Comparison of ENCODE assay signal across 8 cellular contexts in genomic region chr6:41682056-41682477, GRCh38. TPM values are rescaled to one million over a fixed set of nuclear protein-coding genes. Genes with fewer than 3 reads are reported as not detected.
DNase-seq lines count a peak whose midpoint lies in the region; ATAC-seq and TF ChIP-seq lines count a peak whose summit lies in the region.

No MANE protein-coding gene starts in this region.

- POLR2A ChIA-PET in activated CD4-positive, alpha-beta memory T cell treated with anti-CD3 and anti-CD28 coated beads for 36 hours (lab: Charles Lee): no interaction called here

- ATAC-seq in HG03521 (IDR thresholded peaks at IDR 0.05; ENCODE audit: unreplicated experiment) (peak; percentile 50), HG03025 (IDR thresholded peaks at IDR 0.05; ENCODE audit: low FRiP score, unreplicated experiment) (no peak)

- H3K9me3 Mint-ChIP-seq in activated CD4-positive, alpha-beta memory T cell treated with anti-CD3 and anti-CD28 coated beads for 36 hours: no peaks in the 10 kb centered on the region

- CTCF ChIA-PET in activated CD4-positive, alpha-beta memory T cell treated with anti-CD3 and anti-CD28 coated beads for 36 hours (lab: Charles Lee): interaction anchor here (0.6 to 4.8 kb wide), 10 partner anchors 8 to 314 kb away, joined by 3 to 44 read pairs (median 4); no protein-coding TSS in a partner anchor

- no peaks in the 10 kb centered on the region for H3K27me3 Mint-ChIP-seq in activated CD4-positive, alpha-beta memory T cell treated with anti-CD3 and anti-CD28 coated beads for 36 hours

- DNase-seq in NCI-H82 treated with DMSO at 0.1 percent for 48 hours (lab: John Stamatoyannopoulos, UW; ENCODE audit: unreplicated experiment) (peak; percentile 82), ecto neural progenitor cell (ENCODE audit: low spot score) (peak; percentile 95), lung microvascular endothelial cell (ENCODE audit: low read depth in 2 of 2) (peak; percentile 88 to 91)
- DNase-seq in activated CD4-positive, alpha-beta memory T cell treated with anti-CD3 and anti-CD28 coated beads for 36 hours: peak; percentile 85
- DNase-seq in stimulated activated CD8-positive, alpha-beta memory T cell treated with anti-CD3 and anti-CD28 coated beads, Interleukin-12 subunit alpha, Interleukin-12 subunit beta, amount 100 ng/mL, for 24 hours (ENCODE audit: extremely low read depth): peak; percentile 43

- peaks cover 10% of the 10 kb centered on the region for H3K4me1 Mint-ChIP-seq in activated CD4-positive, alpha-beta memory T cell treated with anti-CD3 and anti-CD28 coated beads for 36 hours (ENCODE audit: low read depth)

- H3K36me3 Mint-ChIP-seq in activated CD4-positive, alpha-beta memory T cell treated with anti-CD3 and anti-CD28 coated beads for 36 hours: no peaks in the 10 kb centered on the region

- TF ChIP-seq CTCF in GM12872 (IDR thresholded peaks at IDR 0.05; ENCODE audit: insufficient read depth, low read depth, low read length): peak; percentile 84

- intact Hi-C loops in activated CD4-positive, alpha-beta memory T cell treated with anti-CD3 and anti-CD28 coated beads for 36 hours (cut with micrococcal nuclease): loop anchor here (1.0 to 5.0 kb wide), 3 partner anchors 255 to 375 kb away; no protein-coding TSS in a partner anchor

- no peak overlapping the region for H3K27ac Mint-ChIP-seq in activated CD4-positive, alpha-beta memory T cell treated with anti-CD3 and anti-CD28 coated beads for 36 hours

- H3K4me3 Mint-ChIP-seq in activated CD4-positive, alpha-beta memory T cell treated with anti-CD3 and anti-CD28 coated beads for 36 hours: peak overlapping the region; percentile 12

RNA-seq across cellular contexts. Expression of gene MDFI, which starts 43.8 kb away (rescaled TPM):
- total RNA-seq in activated CD4-positive, alpha-beta memory T cell treated with anti-CD3 and anti-CD28 coated beads for 36 hours: not detected
- total RNA-seq in lung microvascular endothelial cell: 44.0 and 49.5 TPM in 2 replicates

RNA-seq across cellular contexts. Expression of gene TFEB, which starts 53.3 kb away (rescaled TPM):
- total RNA-seq in activated CD4-positive, alpha-beta memory T cell treated with anti-CD3 and anti-CD28 coated beads for 36 hours: 10 to 100 TPM; 11.7 to 13.4 TPM
- 5.0 and 6.0 TPM in 2 replicates for total RNA-seq in lung microvascular endothelial cell

Comparison
In these comparisons a context has a peak if more than half of its experiments do, and no peak if none do; other contexts are left out.
1. DNase-seq: peak in every context shown above with its lines; median percentile 95 in ecto neural progenitor cell; 90 in lung microvascular endothelial cell; 85 in activated CD4-positive, alpha-beta memory T cell treated with anti-CD3 and anti-CD28 coated beads for 36 hours; 82 in NCI-H82 treated with DMSO at 0.1 percent for 48 hours; 43 in stimulated activated CD8-positive, alpha-beta memory T cell treated with anti-CD3 and anti-CD28 coated beads, Interleukin-12 subunit alpha, Interleukin-12 subunit beta, amount 100 ng/mL, for 24 hours.
2. RNA of gene MDFI, which starts 43.8 kb away (total RNA-seq): 44.0 to 49.5 TPM in lung microvascular endothelial cell; not detected in activated CD4-positive, alpha-beta memory T cell treated with anti-CD3 and anti-CD28 coated beads for 36 hours; every median in the first group is over 10 times any median in the second.